1 cellular context compared by ENCODE assay signal in genomic region chr19:37594064-37594981, GRCh38.
TF ChIP-seq lines count a peak whose summit lies in the region.

Gene ZNF540 (plus strand): TSS chr19:37594876. CDS start chr19:37598448, 3,572 bp downstream.
Gene ZNF571 (minus strand): TSS chr19:37594792. CDS start chr19:37586676, 8,116 bp downstream.

TF ChIP-seq in K562, 482 proteins besides CTCF, POLR2A, EP300 and RAD21 (continued from another document):
- no peak for TF ChIP-seq FOXO4 (CRISPR knock-in tag; IDR thresholded peaks at IDR 0.05)
- no peak for TF ChIP-seq FUS (optimal IDR thresholded peaks at IDR 0.05; ENCODE audit: low read depth, low read length)
- TF ChIP-seq DEAF1 (CRISPR knock-in tag; IDR thresholded peaks at IDR 0.05) = no peak
- no peak for TF ChIP-seq MYC (IDR thresholded peaks at IDR 0.05; ENCODE audit: low read depth, low read length)
- peak; percentile 52; the same call in 1 of the 2 replicates for TF ChIP-seq MYC (CRISPR knock-in tag; IDR thresholded peaks at IDR 0.05; ENCODE audit: borderline replicate concordance, low read depth)
- no peak for TF ChIP-seq ZNF124 (CRISPR knock-in tag; IDR thresholded peaks at IDR 0.05)
